ENCODE assay signal across 15 cellular contexts in genomic region chrX:114162068-114162735, GRCh38.
DNase-seq lines count a peak whose midpoint lies in the region; ATAC-seq and TF ChIP-seq lines count a peak whose summit lies in the region.
"Had no signal": no experiment of that assay in that cellular context is flagged by ENCODE, and none has a peak within 500 bp of the region (broad histone marks: within the 10 kb centered on the region; RNA-seq: fewer than 3 reads in every experiment).

No MANE protein-coding gene starts in this region.

- POLR2A ChIA-PET in HCT116 (lab: Charles Lee) = no interaction called here

- intact Hi-C loops in HCT116 (cut with micrococcal nuclease) = no loop called here

- BruUV-seq in HCT116 (replicated peaks; lab: Mats Ljungman, UMichigan) = no TSS peak

- H2AFZ ChIP-seq in HCT116 (ENCODE audit: low read depth, low read length, poor library complexity, severe bottlenecking) = no peak overlapping the region

- no peaks in the 10 kb centered on the region for H3K9me2 ChIP-seq in HCT116 (ENCODE audit: insufficient read depth)

- TF ChIP-seq POLR2A in HCT116 (IDR thresholded peaks at IDR 0.05; ENCODE audit: borderline replicate concordance, extremely low read depth, insufficient read depth, insufficient read length) = no peak

- no peaks in the 10 kb centered on the region for H3K79me2 ChIP-seq in HCT116 (ENCODE audit: insufficient read depth, low read length)

- RAD21 ChIA-PET in HCT116 (lab: Charles Lee; ENCODE audit: low non-redundant PET in 1 of 2, low total read pairs in 2 of 2, uncharacterized antibody in 2 of 2, unreplicated experiment in 2 of 2) = no interaction called here

- no peak overlapping the region for H3K4me2 ChIP-seq in HCT116 (ENCODE audit: low read length)

- H3K36me3 ChIP-seq in HCT116 (ENCODE audit: control insufficient read depth in 1 of 2, insufficient read depth in 2 of 2, low read length in 2 of 2) = no peaks in the 10 kb centered on the region
- no peaks in the 10 kb centered on the region for H3K36me3 ChIP-seq in brain microvascular endothelial cell (replicated peaks)
- H3K36me3 ChIP-seq: HAP-1, SJSA1 had no signal

- in situ Hi-C loops in SK-MEL-5 (cut with HindIII; ENCODE audit: low pct_unique_long_range_greater_than_20kb, low sequenced_read_pairs) (no loop called here), GM13976 (cut with MboI; ENCODE audit: low sequenced_read_pairs, unreplicated experiment) (no loop called here), brain microvascular endothelial cell (cut with HindIII; ENCODE audit: low pct_ligation_motif_present, low sequenced_read_pairs) (no loop called here)

- TF ChIP-seq RAD21 in HCT116 (IDR thresholded peaks at IDR 0.05; ENCODE audit: low read depth) = no peak

- H3K27me3 ChIP-seq in HCT116 (ENCODE audit: insufficient read depth, low read length) = no peaks in the 10 kb centered on the region
- no peaks in the 10 kb centered on the region for H3K27me3 ChIP-seq in brain microvascular endothelial cell (replicated peaks)
- H3K27me3 ChIP-seq: SJSA1 had no signal

- no peak for DNase-seq in GM12864 (ENCODE audit: low read depth)
- DNase-seq in HCT116 (ENCODE audit: low read depth, low spot score) = no peak
- peak; percentile 50 for DNase-seq in SK-MEL-5 (ENCODE audit: low read depth, low spot score)
- DNase-seq in islet precursor cell = peak; percentile 70
- no peak for DNase-seq in mucosa of gallbladder (ENCODE audit: low spot score)
- DNase-seq in GM13976 (ENCODE audit: low spot score) = no peak
- no peak for DNase-seq in brain microvascular endothelial cell
- DNase-seq: cerebellar nuclear complex, hypothalamus, NCI-H1048, NCI-H510A had no signal

- TF ChIP-seq CTCF in GM12864 (IDR thresholded peaks at IDR 0.05; ENCODE audit: low read depth, low read length, missing control alignments) = peak; percentile 13
- peak in 2 of 3 experiments; percentile 35 to 40; a peak in 4 of 6 replicates for TF ChIP-seq CTCF in HCT116 (IDR thresholded peaks at IDR 0.05 in 2 of 3, conservative IDR thresholded peaks at IDR 0.05 in 1 of 3; ENCODE audit: borderline replicate concordance in 1 of 3, insufficient read depth in 1 of 3, low read depth in 2 of 3, low read length in 2 of 3)
- TF ChIP-seq CTCF in GM13976 (IDR thresholded peaks at IDR 0.05; ENCODE audit: borderline replicate concordance, control extremely low read depth, extremely low read depth, insufficient read depth, missing control alignments) = no peak
- no peak for TF ChIP-seq CTCF in brain microvascular endothelial cell (IDR thresholded peaks at IDR 0.05; ENCODE audit: low read depth, low read length, missing control alignments)

- H3K9me3 ChIP-seq in HCT116 (ENCODE audit: control insufficient read depth in 1 of 2, insufficient read depth in 1 of 2, low read depth in 1 of 2, low read length in 2 of 2) = no peaks in the 10 kb centered on the region
- H3K9me3 ChIP-seq: HAP-1, SJSA1 had no signal

- H3K4me3 ChIP-seq in GM12864 (ENCODE audit: low read depth, low read length) (no peak overlapping the region), HCT116 (replicated peaks in 1 of 2; ENCODE audit: low read depth in 1 of 2, low read length in 2 of 2) (no peak overlapping the region), brain microvascular endothelial cell (ENCODE audit: low read depth, low read length) (no peak overlapping the region)
- H3K4me3 ChIP-seq: HAP-1, lung, SJSA1, smooth muscle cell had no signal

- CTCF ChIA-PET in HCT116 (lab: Charles Lee) = no interaction called here

- no peak overlapping the region for H3K9ac ChIP-seq in HCT116 (ENCODE audit: low read length)

- no peaks in the 10 kb centered on the region for H4K20me1 ChIP-seq in HCT116 (ENCODE audit: insufficient read depth)

- peak; percentile 70 for ATAC-seq in HCT116

- H3K27ac ChIP-seq in HCT116 (ENCODE audit: low read depth, low read length) (no peak overlapping the region), brain microvascular endothelial cell (no peak overlapping the region)
- H3K27ac ChIP-seq: SJSA1 had no signal

- no peaks in the 10 kb centered on the region for H3K4me1 ChIP-seq in HCT116 (ENCODE audit: control insufficient read depth in 1 of 2, insufficient read depth in 2 of 2, low read length in 2 of 2)
- H3K4me1 ChIP-seq: HAP-1, SJSA1 had no signal

TF ChIP-seq in HCT116, 20 proteins besides CTCF, POLR2A, EP300 and RAD21:
- TF ChIP-seq REST (IDR thresholded peaks at IDR 0.05; ENCODE audit: low read depth) = no peak
- TF ChIP-seq CEBPB (IDR thresholded peaks at IDR 0.05; ENCODE audit: low read depth) = no peak
- TF ChIP-seq EZH2 (IDR thresholded peaks at IDR 0.05) = no peak
- TF ChIP-seq EZH2phosphoT487 (IDR thresholded peaks at IDR 0.05; ENCODE audit: borderline replicate concordance) = no peak
- TF ChIP-seq ELF1 (IDR thresholded peaks at IDR 0.05; ENCODE audit: borderline replicate concordance, low read depth) = no peak
- TF ChIP-seq SRF (IDR thresholded peaks at IDR 0.05; ENCODE audit: low read depth) = no peak
- TF ChIP-seq JUND (IDR thresholded peaks at IDR 0.05) = no peak
- no peak for TF ChIP-seq CBX3 (IDR thresholded peaks at IDR 0.05; ENCODE audit: low read depth)
- TF ChIP-seq POLR2AphosphoS5 (IDR thresholded peaks at IDR 0.05; ENCODE audit: low read depth, low read length) = no peak
- no peak for TF ChIP-seq ATF3 (IDR thresholded peaks at IDR 0.05)
- TF ChIP-seq ZNF274 (IDR thresholded peaks at IDR 0.05; ENCODE audit: low read depth, low read length) = no peak
- TF ChIP-seq SP1 (IDR thresholded peaks at IDR 0.05; ENCODE audit: low read depth) = no peak
- no peak for TF ChIP-seq EGR1 (IDR thresholded peaks at IDR 0.05; ENCODE audit: low read depth)
- no peak for TF ChIP-seq MAX (IDR thresholded peaks at IDR 0.05)
- TF ChIP-seq ZBTB33 (IDR thresholded peaks at IDR 0.05; ENCODE audit: extremely low read depth, insufficient replicate concordance, low read length) = no peak
- no peak for TF ChIP-seq YY1 (IDR thresholded peaks at IDR 0.05; ENCODE audit: extremely low read depth, insufficient replicate concordance, low read depth, low read length)
- TF ChIP-seq ZFX (IDR thresholded peaks at IDR 0.05) = no peak

Comparison
In these comparisons a context has a peak if more than half of its experiments do, and no peak if none do; other contexts are left out.
1. DNase-seq: peak in SK-MEL-5 (single experiment) and islet precursor cell (single experiment); none in GM12864 (single experiment), HCT116 (single experiment), mucosa of gallbladder (single experiment), GM13976 (single experiment) and brain microvascular endothelial cell (single experiment).
2. CTCF ChIP-seq: peak in GM12864 (single experiment) and HCT116 (2 of 3); none in GM13976 (single experiment) and brain microvascular endothelial cell (single experiment).